11 cellular contexts compared by ENCODE assay signal in genomic region chr20:24512441-24512840, GRCh38. TPM values are rescaled to one million over a fixed set of nuclear protein-coding genes. Genes with fewer than 3 reads are reported as not detected.
DNase-seq lines count a peak whose midpoint lies in the region; ATAC-seq and TF ChIP-seq lines count a peak whose summit lies in the region.
"Not testable (repeated sequence)": the region's sequence is repeated elsewhere in the genome, so short reads cannot be mapped to it uniquely, and the experiment has no call there.
"Had no signal": no experiment of that assay in that cellular context is flagged by ENCODE, and none has a peak within 500 bp of the region (broad histone marks: within the 10 kb centered on the region; RNA-seq: fewer than 3 reads in every experiment).

No MANE protein-coding gene starts in this region.

- H3K4me1 ChIP-seq in PC-9 (replicated peaks; ENCODE audit: insufficient read depth); colonic mucosa; transverse colon: not testable (repeated sequence)

- TF ChIP-seq CTCF in PC-9 (conservative IDR thresholded peaks at IDR 0.05); WTC11 (IDR thresholded peaks at IDR 0.05); colonic mucosa (IDR thresholded peaks at IDR 0.05); transverse colon (IDR thresholded peaks at IDR 0.05): not testable (repeated sequence)

- not testable (repeated sequence) for H3K27me3 Mint-ChIP-seq in WTC11 (ENCODE audit: low read depth)

- not testable (repeated sequence) for H3K79me2 ChIP-seq in PC-9 (ENCODE audit: low read depth)

- H3K36me3 Mint-ChIP-seq in WTC11 = peaks cover 36% of the 10 kb centered on the region

- in situ Hi-C loops in transverse colon (cut with MboI; ENCODE audit: low pct_ligation_motif_present in 1 of 4, low pct_unique_long_range_greater_than_20kb in 1 of 4, low sequenced_read_pairs in 3 of 4) = not testable (repeated sequence)

- CTCF ChIA-PET in PC-9 (lab: Charles Lee) = not testable (repeated sequence)
- CTCF ChIA-PET in WTC11 (lab: Charles Lee) = interaction anchor here (0.8 kb wide), 1 partner anchor 11 kb away, joined by 3 read pairs; no protein-coding TSS in a partner anchor

- not testable (repeated sequence) for H3K4me3 ChIP-seq in PC-9, colonic mucosa, transverse colon

- H3K9me3 ChIP-seq in PC-9 (ENCODE audit: insufficient read depth, low read depth); colonic mucosa; transverse colon: not testable (repeated sequence)

- H3K4me1 Mint-ChIP-seq in WTC11 = not testable (repeated sequence)

- H3K9me2 ChIP-seq in PC-9 (ENCODE audit: insufficient read depth) = not testable (repeated sequence)

- not testable (repeated sequence) for BruUV-seq in PC-9 (replicated peaks; lab: Mats Ljungman, UMichigan)

- H3K4me3 Mint-ChIP-seq in WTC11 = not testable (repeated sequence)

- peak overlapping the region; percentile 62; the same call in 1 of the 2 replicates for H2AFZ ChIP-seq in PC-9

- POLR2A ChIA-PET in PC-9 (lab: Charles Lee; ENCODE audit: unreplicated experiment); WTC11 (lab: Charles Lee): not testable (repeated sequence)

- not testable (repeated sequence) for TF ChIP-seq POLR2A in transverse colon (IDR thresholded peaks at IDR 0.05)

- not testable (repeated sequence) for TF ChIP-seq EP300 in transverse colon (IDR thresholded peaks at IDR 0.05; ENCODE audit: low read depth)

- H3K9me3 Mint-ChIP-seq in WTC11 = peaks cover 51% of the 10 kb centered on the region

- peak; percentile 42 for DNase-seq in ELF-1 (ENCODE audit: low read depth, low spot score)
- peak; percentile 1 for DNase-seq in NCI-H2029 treated with DMSO at 0.1 percent for 48 hours (lab: John Stamatoyannopoulos, UW)
- DNase-seq in PC-9 = not testable (repeated sequence)
- peak; percentile 36 for DNase-seq in WTC11 (ENCODE audit: low spot score)
- peak; percentile 48 for DNase-seq in colonic mucosa
- DNase-seq in left colon = peak; percentile 28 to 49
- peak; percentile 30 for DNase-seq in mucosa of gallbladder (ENCODE audit: low spot score)
- peak; percentile 44 for DNase-seq in transverse colon

- H3K27ac Mint-ChIP-seq in WTC11 = not testable (repeated sequence)

- H3K4me2 ChIP-seq in PC-9 = peak overlapping the region; percentile 53

- not testable (repeated sequence) for H4K20me1 ChIP-seq in PC-9 (ENCODE audit: insufficient read depth)

- not testable (repeated sequence) for H3K27ac ChIP-seq in PC-9, colonic mucosa, transverse colon

- 37% methylated on average over 11 of the region's 11 CpGs; no CpG with 5 or more reads in 1 of the 2 donors for WGBS in transverse colon (ENCODE audit: low coverage in 1 of 2), 2 donors

- H3K27me3 ChIP-seq in PC-9 (ENCODE audit: insufficient read depth, low read depth); colonic mucosa; transverse colon: not testable (repeated sequence)

- ATAC-seq in WTC11 (peak; percentile 66), left colon (peak; percentile 71)

- not testable (repeated sequence) for H3K36me3 ChIP-seq in PC-9 (ENCODE audit: low read depth); colonic mucosa; transverse colon

- H3K9ac ChIP-seq in colonic mucosa (ENCODE audit: low read depth in 2 of 2, low read length in 2 of 2) = not testable (repeated sequence)

- intact Hi-C loops in PC-9 (cut with micrococcal nuclease; ENCODE audit: unreplicated experiment); colonic mucosa (cut with DNase I); left colon (cut with DNase I, micrococcal nuclease); transverse colon (cut with DNase I; ENCODE audit: low total_unique reads): not testable (repeated sequence)

- not testable (repeated sequence) for H3F3A ChIP-seq in PC-9 (ENCODE audit: insufficient read depth, low read depth)

RNA-seq across cellular contexts. Expression of gene SYNDIG1, which starts 43.0 kb away (rescaled TPM):
- total RNA-seq in PC-9 (2021) = 0.17 and 0.35 TPM in 2 replicates
- total RNA-seq in WTC11 (2021) = 5.0 to 6.4 TPM (median 6.0 TPM) in 3 replicates
- under 1 TPM; 0.10 to 0.19 TPM for total RNA-seq in colonic mucosa
- under 1 TPM; 0.12 to 0.45 TPM for total RNA-seq in left colon
- total RNA-seq in mucosa of gallbladder = 5.7 TPM
- under 1 TPM in 2 of 4 donors, not detected in 2; 0.27 to 0.32 TPM for total RNA-seq in transverse colon
- total RNA-seq: B cell; CD8-positive, alpha-beta memory T cell; IMR-90 had no signal
